Comparison of ENCODE assay signal across 1 cellular context in genomic region chr20:2872304-2873009, GRCh38.
A peak's percentile ranks its signal among the peaks of the same experiment; 100 is the strongest.
TF ChIP-seq lines count a peak whose summit lies in the region.

No MANE protein-coding gene starts in this region.

TF ChIP-seq in HepG2, 621 proteins besides CTCF, POLR2A, EP300 and RAD21 (continued from another document and continues in another):
- peak; percentile 63 for TF ChIP-seq ARID5B (CRISPR knock-in tag; IDR thresholded peaks at IDR 0.05)
- TF ChIP-seq CBFB (CRISPR knock-in tag; IDR thresholded peaks at IDR 0.05) = no peak
- TF ChIP-seq U2AF2 (IDR thresholded peaks at IDR 0.05; ENCODE audit: low read depth, low read length) = no peak
- TF ChIP-seq ZNF136 (CRISPR knock-in tag; IDR thresholded peaks at IDR 0.05; ENCODE audit: low read depth) = no peak; the same call in 1 of the 2 replicates
- TF ChIP-seq ZBTB37 (CRISPR knock-in tag; IDR thresholded peaks at IDR 0.05) = peak; percentile 94
- no peak for TF ChIP-seq SYNCRIP (IDR thresholded peaks at IDR 0.05; ENCODE audit: insufficient read depth, low read depth, low read length)
- TF ChIP-seq JUND (CRISPR knock-in tag; IDR thresholded peaks at IDR 0.05) = 0 out of 2 replicates have a peak, but pooled peaks have one; percentile 31
- TF ChIP-seq MXD1 (CRISPR knock-in tag; IDR thresholded peaks at IDR 0.05) = peak; percentile 89
- TF ChIP-seq ZNF691 (CRISPR knock-in tag; IDR thresholded peaks at IDR 0.05; ENCODE audit: borderline replicate concordance, low read depth) = no peak; the same call in 1 of the 2 replicates
- TF ChIP-seq ZNF775 (CRISPR knock-in tag; IDR thresholded peaks at IDR 0.05; ENCODE audit: borderline replicate concordance) = no peak
- TF ChIP-seq KLF9 (CRISPR knock-in tag; IDR thresholded peaks at IDR 0.05; ENCODE audit: low read depth) = no peak
- TF ChIP-seq EED (CRISPR knock-in tag; IDR thresholded peaks at IDR 0.05) = peak; percentile 95
- peak; percentile 55; the same call in 1 of the 2 replicates for TF ChIP-seq ZNF770 (CRISPR knock-in tag; IDR thresholded peaks at IDR 0.05)
- no peak for TF ChIP-seq REST (IDR thresholded peaks at IDR 0.05; ENCODE audit: borderline replicate concordance in 1 of 2, low read depth in 1 of 2, low read length in 2 of 2)
- no peak for TF ChIP-seq IKZF1 (IDR thresholded peaks at IDR 0.05)
- TF ChIP-seq ZNF547 (CRISPR knock-in tag; IDR thresholded peaks at IDR 0.05) = peak; percentile 84; the same call in 1 of the 2 replicates
- TF ChIP-seq THAP8 (CRISPR knock-in tag; IDR thresholded peaks at IDR 0.05; ENCODE audit: borderline replicate concordance) = no peak
- no peak; the same call in 1 of the 2 replicates for TF ChIP-seq ZNF792 (CRISPR knock-in tag; IDR thresholded peaks at IDR 0.05)
- no peak for TF ChIP-seq MNT (IDR thresholded peaks at IDR 0.05)
- 0 out of 2 replicates have a peak, but pooled peaks have one; percentile 71 for TF ChIP-seq ZNF296 (CRISPR knock-in tag; conservative IDR thresholded peaks at IDR 0.05)
- no peak for TF ChIP-seq CHD2 (IDR thresholded peaks at IDR 0.05; ENCODE audit: low read depth, low read length)
- TF ChIP-seq ZMAT3 (CRISPR knock-in tag; conservative IDR thresholded peaks at IDR 0.05) = no peak; the same call in 1 of the 2 replicates
- TF ChIP-seq ZFP36L1 (CRISPR knock-in tag; IDR thresholded peaks at IDR 0.05) = no peak
- TF ChIP-seq ZMYM2 (CRISPR knock-in tag; IDR thresholded peaks at IDR 0.05) = no peak
- no peak for TF ChIP-seq GATA4 (IDR thresholded peaks at IDR 0.05; ENCODE audit: borderline replicate concordance, low read depth)
- TF ChIP-seq ZBTB14 (CRISPR knock-in tag; IDR thresholded peaks at IDR 0.05) = peak; percentile 68
- TF ChIP-seq GRHL1 (CRISPR knock-in tag; conservative IDR thresholded peaks at IDR 0.05) = no peak
- no peak for TF ChIP-seq PLSCR1 (CRISPR knock-in tag; IDR thresholded peaks at IDR 0.05; ENCODE audit: borderline replicate concordance)
- TF ChIP-seq ZNF343 (CRISPR knock-in tag; IDR thresholded peaks at IDR 0.05) = no peak
- TF ChIP-seq SALL1 (CRISPR knock-in tag; IDR thresholded peaks at IDR 0.05) = peak; percentile 57
- TF ChIP-seq MLLT10 (CRISPR knock-in tag; IDR thresholded peaks at IDR 0.05) = no peak
- TF ChIP-seq SMAD1 (CRISPR knock-in tag; IDR thresholded peaks at IDR 0.05; ENCODE audit: borderline replicate concordance, low read depth) = no peak
- TF ChIP-seq DDIT3 (CRISPR knock-in tag; IDR thresholded peaks at IDR 0.05) = no peak
- no peak for TF ChIP-seq TBX3 (IDR thresholded peaks at IDR 0.05; ENCODE audit: borderline replicate concordance)
- no peak for TF ChIP-seq MAZ (IDR thresholded peaks at IDR 0.05; ENCODE audit: borderline replicate concordance, low read depth, low read length)
- TF ChIP-seq MAZ (CRISPR knock-in tag; IDR thresholded peaks at IDR 0.05; ENCODE audit: low read depth) = no peak; the same call in none of the 2 replicates
- TF ChIP-seq TEAD3 (CRISPR knock-in tag; optimal IDR thresholded peaks at IDR 0.05; ENCODE audit: borderline replicate concordance) = peak; percentile 41
- TF ChIP-seq SNAI1 (CRISPR knock-in tag; IDR thresholded peaks at IDR 0.05; ENCODE audit: borderline replicate concordance) = 0 out of 2 replicates have a peak, but pooled peaks have one; percentile 30
- TF ChIP-seq POLR2AphosphoS5 (IDR thresholded peaks at IDR 0.05; ENCODE audit: low read depth, low read length) = no peak
- TF ChIP-seq JUNB (CRISPR knock-in tag; IDR thresholded peaks at IDR 0.05; ENCODE audit: borderline replicate concordance) = 0 out of 2 replicates have a peak, but pooled peaks have one; percentile 55
- TF ChIP-seq ZNF414 (CRISPR knock-in tag; IDR thresholded peaks at IDR 0.05) = no peak
